In genomic region chr21:36245115-36245514, GRCh38 we compare ENCODE assay signal across 15 cellular contexts.
DNase-seq lines count a peak whose midpoint lies in the region; ATAC-seq and TF ChIP-seq lines count a peak whose summit lies in the region.
"Had no signal": no experiment of that assay in that cellular context is flagged by ENCODE, and none has a peak within 500 bp of the region (broad histone marks: within the 10 kb centered on the region; RNA-seq: fewer than 3 reads in every experiment).

No MANE protein-coding gene starts in this region.

- POLR2A ChIA-PET in WTC11 (lab: Charles Lee), result interaction anchor here (0.8 kb wide), 1 partner anchor 74 kb away, joined by 3 read pairs; no protein-coding TSS in a partner anchor

- peaks cover 39% of the 10 kb centered on the region for H3K4me1 Mint-ChIP-seq in WTC11
- H3K4me1 Mint-ChIP-seq in stimulated activated naive B cell treated with anti-CD40 and anti-IgM and Interleukin-4, amounts not matched to agents 10 μg/mL and 1 μg/mL and 100 μg/mL, for 72 hours, result peaks cover 4 to 10% of the 10 kb centered on the region in 2 donors

- H3K4me3 Mint-ChIP-seq in WTC11, result no peak overlapping the region
- no peak overlapping the region for H3K4me3 Mint-ChIP-seq in stimulated activated naive B cell treated with anti-CD40 and anti-IgM and Interleukin-4, amounts not matched to agents 10 μg/mL and 1 μg/mL and 100 μg/mL, for 72 hours
- H3K4me3 Mint-ChIP-seq: CD4-positive, CD25-positive, alpha-beta regulatory T cell had no signal

- H3K9me3 Mint-ChIP-seq in WTC11, result no peaks in the 10 kb centered on the region
- no peaks in the 10 kb centered on the region for H3K9me3 Mint-ChIP-seq in stimulated activated naive B cell treated with anti-CD40 and anti-IgM and Interleukin-4, amounts not matched to agents 10 μg/mL and 1 μg/mL and 100 μg/mL, for 72 hours
- H3K9me3 Mint-ChIP-seq: CD4-positive, CD25-positive, alpha-beta regulatory T cell had no signal

- 0 out of 2 replicates have a peak overlapping the region, but pooled peaks have one; percentile 19 for H3K27ac Mint-ChIP-seq in WTC11
- H3K27ac Mint-ChIP-seq in stimulated activated naive B cell treated with anti-CD40 and anti-IgM and Interleukin-4, amounts not matched to agents 10 μg/mL and 1 μg/mL and 100 μg/mL, for 72 hours, result peak overlapping the region; percentile 31
- H3K27ac Mint-ChIP-seq: CD4-positive, CD25-positive, alpha-beta regulatory T cell had no signal

- no peaks in the 10 kb centered on the region for H3K27me3 ChIP-seq in H7 (ENCODE audit: control insufficient read depth, insufficient read depth, low read length)
- H3K27me3 ChIP-seq: BLaER1 had no signal

- TF ChIP-seq CTCF in C4-2B (conservative IDR thresholded peaks at IDR 0.05), result no peak
- TF ChIP-seq CTCF in WTC11 (IDR thresholded peaks at IDR 0.05), result no peak

- no peaks in the 10 kb centered on the region; the same call in 1 of the 2 replicates for H3K27me3 Mint-ChIP-seq in WTC11 (ENCODE audit: low read depth)
- H3K27me3 Mint-ChIP-seq in stimulated activated naive B cell treated with anti-CD40 and anti-IgM and Interleukin-4, amounts not matched to agents 10 μg/mL and 1 μg/mL and 100 μg/mL, for 72 hours, result no peaks in the 10 kb centered on the region
- H3K27me3 Mint-ChIP-seq: CD4-positive, CD25-positive, alpha-beta regulatory T cell had no signal

- H3K36me3 ChIP-seq in H7 (replicated peaks; ENCODE audit: control insufficient read depth, insufficient read depth, low read length), result no peaks in the 10 kb centered on the region; the same call in 1 of the 2 replicates

- peak; percentile 49 for DNase-seq in H7
- DNase-seq in WTC11 (ENCODE audit: low spot score), result no peak
- no peak for DNase-seq in stimulated activated naive B cell treated with anti-CD40 and anti-IgM and Interleukin-4, amounts not matched to agents 10 μg/mL and 1 μg/mL and 100 μg/mL, for 72 hours
- no peak for DNase-seq in activated effector memory CD4-positive, alpha-beta T cell treated with Interleukin-2 at 50 U/mL for 16 hours
- DNase-seq: 8988T; AML-193; CD4-positive, CD25-positive, alpha-beta regulatory T cell; DMS79; HCEC 1CT; KG1 had no signal

- CTCF ChIA-PET in WTC11 (lab: Charles Lee), result interaction anchor here (0.8 to 1.9 kb wide), 14 partner anchors 10 to 144 kb away, joined by 3 to 8 read pairs (median 4); partner anchors contain the start of genes CHAF1B and MORC3

- no peak overlapping the region for H3K4me3 ChIP-seq in H7 (ENCODE audit: insufficient read depth, low read depth, low read length)
- H3K4me3 ChIP-seq: BLaER1, GM12878 had no signal

- peak overlapping the region; percentile 85 for H3K27ac ChIP-seq in C4-2B
- H3K27ac ChIP-seq: BLaER1 had no signal

- peaks cover 14% of the 10 kb centered on the region; the same call in 1 of the 2 replicates for H3K36me3 Mint-ChIP-seq in WTC11
- H3K36me3 Mint-ChIP-seq in stimulated activated naive B cell treated with anti-CD40 and anti-IgM and Interleukin-4, amounts not matched to agents 10 μg/mL and 1 μg/mL and 100 μg/mL, for 72 hours, result peaks cover 44 to 62% of the 10 kb centered on the region in 2 donors

- ATAC-seq in WTC11 (no peak; the same call in 1 of the 2 replicates), GM21825 (IDR thresholded peaks at IDR 0.05; ENCODE audit: unreplicated experiment) (no peak), GM21423 (IDR thresholded peaks at IDR 0.05; ENCODE audit: unreplicated experiment) (no peak)
- no peak for ATAC-seq in stimulated activated naive B cell treated with anti-CD40 and anti-IgM and Interleukin-4, amounts not matched to agents 10 μg/mL and 1 μg/mL and 100 μg/mL, for 72 hours (replicated peaks)
- ATAC-seq: GM12878 had no signal

TF ChIP-seq in WTC11, 78 proteins besides CTCF, POLR2A, EP300 and RAD21:
- TF ChIP-seq HMGXB4 (CRISPR knock-in tag; IDR thresholded peaks at IDR 0.05), result no peak
- no peak for TF ChIP-seq ZNF232 (CRISPR knock-in tag; IDR thresholded peaks at IDR 0.05)
- no peak for TF ChIP-seq TEAD1 (CRISPR knock-in tag; IDR thresholded peaks at IDR 0.05)
- no peak for TF ChIP-seq PRRX2 (CRISPR knock-in tag; IDR thresholded peaks at IDR 0.05)
- no peak for TF ChIP-seq ZNF423 (CRISPR knock-in tag; IDR thresholded peaks at IDR 0.05)
- no peak for TF ChIP-seq ZNF138 (CRISPR knock-in tag; conservative IDR thresholded peaks at IDR 0.05)
- TF ChIP-seq FOXP4 (CRISPR knock-in tag; IDR thresholded peaks at IDR 0.05), result no peak
- no peak for TF ChIP-seq ATF1 (CRISPR knock-in tag; IDR thresholded peaks at IDR 0.05)
- no peak for TF ChIP-seq GTF2I (CRISPR knock-in tag; conservative IDR thresholded peaks at IDR 0.05)
- TF ChIP-seq CBFB (CRISPR knock-in tag; IDR thresholded peaks at IDR 0.05; ENCODE audit: low read depth), result no peak
- TF ChIP-seq, protein P1, sequence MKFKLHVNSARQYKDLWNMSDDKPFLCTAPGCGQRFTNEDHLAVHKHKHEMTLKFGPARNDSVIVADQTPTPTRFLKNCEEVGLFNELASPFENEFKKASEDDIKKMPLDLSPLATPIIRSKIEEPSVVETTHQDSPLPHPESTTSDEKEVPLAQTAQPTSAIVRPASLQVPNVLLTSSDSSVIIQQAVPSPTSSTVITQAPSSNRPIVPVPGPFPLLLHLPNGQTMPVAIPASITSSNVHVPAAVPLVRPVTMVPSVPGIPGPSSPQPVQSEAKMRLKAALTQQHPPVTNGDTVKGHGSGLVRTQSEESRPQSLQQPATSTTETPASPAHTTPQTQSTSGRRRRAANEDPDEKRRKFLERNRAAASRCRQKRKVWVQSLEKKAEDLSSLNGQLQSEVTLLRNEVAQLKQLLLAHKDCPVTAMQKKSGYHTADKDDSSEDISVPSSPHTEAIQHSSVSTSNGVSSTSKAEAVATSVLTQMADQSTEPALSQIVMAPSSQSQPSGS (CRISPR knock-in tag; IDR thresholded peaks at IDR 0.05; ENCODE audit: borderline replicate concordance, low read depth), result no peak
- TF ChIP-seq ATF3 (CRISPR knock-in tag; conservative IDR thresholded peaks at IDR 0.05), result no peak
- no peak for TF ChIP-seq ZNF263 (CRISPR knock-in tag; IDR thresholded peaks at IDR 0.05; ENCODE audit: low read depth)
TF ChIP-seq in WTC11: peak in this region for 0.
